Comparison of ENCODE assay signal across 1 cellular context in the genomic region with DNA sequence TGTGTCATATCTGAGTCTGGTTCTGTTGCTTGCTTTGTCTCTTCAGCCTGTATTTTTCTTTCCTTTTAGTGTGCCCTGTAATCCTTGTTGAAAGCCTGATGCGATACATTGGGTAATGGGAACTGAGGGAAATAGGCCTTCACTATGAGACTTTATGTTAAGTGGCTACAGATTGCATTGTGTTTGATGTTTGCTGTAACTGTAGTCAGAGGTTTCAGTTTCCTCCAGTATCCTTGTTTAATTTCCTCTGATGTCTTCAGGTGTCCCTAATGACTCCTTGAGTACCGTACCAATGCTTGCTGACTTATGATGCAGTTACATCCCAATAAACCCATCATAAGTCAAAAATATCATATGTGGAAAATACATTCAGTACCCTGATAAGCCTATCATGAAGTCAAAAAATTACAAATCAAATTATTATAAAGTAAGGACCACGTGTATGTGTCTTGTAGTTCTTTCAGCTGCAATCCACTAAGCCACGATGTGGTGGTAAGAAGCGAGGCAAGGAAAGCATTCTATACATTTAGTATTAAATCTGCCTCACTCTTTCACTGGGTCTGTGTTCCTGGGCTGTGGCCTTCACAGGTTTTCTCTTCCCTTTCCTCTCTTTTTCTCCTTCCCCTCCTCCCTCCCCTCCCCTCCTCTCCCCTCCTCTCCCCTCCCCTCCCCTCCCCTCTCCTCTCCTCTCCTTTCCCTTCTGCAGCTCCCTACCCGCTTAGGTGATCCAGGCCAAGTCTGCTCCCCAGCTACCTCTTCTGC.
TF ChIP-seq lines count a peak whose summit lies in the region.

No MANE protein-coding gene starts in this region.

TF ChIP-seq in HepG2, 621 proteins besides CTCF, POLR2A, EP300 and RAD21 (continued from another document):
- TF ChIP-seq HNRNPK (IDR thresholded peaks at IDR 0.05; ENCODE audit: low read depth, low read length, poor library complexity, severe bottlenecking) (peak; percentile 94), ZNF720 (CRISPR knock-in tag; IDR thresholded peaks at IDR 0.05) (no peak), KDM5B (CRISPR knock-in tag; IDR thresholded peaks at IDR 0.05; ENCODE audit: borderline replicate concordance) (no peak), ZNF460 (CRISPR knock-in tag; IDR thresholded peaks at IDR 0.05; ENCODE audit: borderline replicate concordance) (no peak), ZNF230 (CRISPR knock-in tag; IDR thresholded peaks at IDR 0.05) (no peak), SNAPC4 (CRISPR knock-in tag; IDR thresholded peaks at IDR 0.05) (no peak), MAFF (IDR thresholded peaks at IDR 0.05; ENCODE audit: low read depth, low read length) (no peak), BCLAF1 (IDR thresholded peaks at IDR 0.05) (no peak), CHD4 (IDR thresholded peaks at IDR 0.05; ENCODE audit: borderline replicate concordance, low read length) (no peak), ZNF138 (CRISPR knock-in tag; IDR thresholded peaks at IDR 0.05; ENCODE audit: low read depth) (no peak), SP2 (CRISPR knock-in tag; IDR thresholded peaks at IDR 0.05) (no peak), PCBP1 (IDR thresholded peaks at IDR 0.05; ENCODE audit: borderline replicate concordance, low read depth, low read length) (0 out of 2 replicates have a peak, but pooled peaks have one; percentile 60), CREB1 (IDR thresholded peaks at IDR 0.05) (no peak), CREB1 (CRISPR knock-in tag; IDR thresholded peaks at IDR 0.05) (no peak)
